24 cellular contexts compared by ENCODE assay signal in the genomic region with DNA sequence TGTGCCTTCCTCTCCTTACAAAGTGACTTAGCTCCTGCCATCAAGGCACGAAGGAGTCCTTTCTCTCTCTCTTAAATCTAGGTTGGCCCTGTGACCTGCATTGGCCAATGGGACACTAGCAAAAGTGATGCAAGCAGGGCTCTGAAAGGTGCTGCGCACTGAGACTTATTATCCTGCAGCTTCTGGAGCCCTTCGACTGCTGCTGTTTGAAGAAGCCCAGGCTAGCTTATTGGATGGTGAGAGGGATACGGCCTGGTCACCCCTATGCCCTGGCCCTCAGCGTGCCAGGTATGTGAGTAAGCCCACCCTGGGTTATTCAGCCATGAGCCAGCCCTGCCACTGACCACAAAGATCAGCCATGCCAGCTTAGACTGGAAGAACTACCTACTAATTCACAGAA.
"Had no signal": no experiment of that assay in that cellular context is flagged by ENCODE, and none has a peak within 500 bp of the region (broad histone marks: within the 10 kb centered on the region; RNA-seq: fewer than 3 reads in every experiment).

No MANE protein-coding gene starts in this region.

- H3K4me1 ChIP-seq: colonic mucosa, esophagus squamous epithelium, foreskin keratinocyte, gastrocnemius medialis, gastroesophageal sphincter, heart left ventricle, heart right ventricle had no signal

- H3K27me3 ChIP-seq: colonic mucosa, dorsolateral prefrontal cortex, esophagus squamous epithelium, gastrocnemius medialis had no signal

- H3K4me3 Mint-ChIP-seq: dendritic cell treated with granulocyte-macrophage colony-stimulating factor and Interleukin-4, amounts not matched to agents 40 ng/mL and 50 ng/mL, for 4 days; effector memory CD8-positive, alpha-beta T cell; endodermal cell had no signal

- H3K27me3 Mint-ChIP-seq: dendritic cell treated with granulocyte-macrophage colony-stimulating factor and Interleukin-4, amounts not matched to agents 40 ng/mL and 50 ng/mL, for 4 days had no signal

- H3K9me3 ChIP-seq: colonic mucosa, esophagus squamous epithelium, gastrocnemius medialis, gastroesophageal sphincter, heart left ventricle, heart right ventricle had no signal

- H3K4me3 ChIP-seq: colonic mucosa, coronary artery, dorsolateral prefrontal cortex, esophagus squamous epithelium, gastrocnemius medialis, gastroesophageal sphincter, heart left ventricle, heart right ventricle had no signal

- H3K27ac ChIP-seq: colonic mucosa, coronary artery, dorsolateral prefrontal cortex, epithelial cell of prostate, esophagus squamous epithelium, foreskin keratinocyte, gastrocnemius medialis, gastroesophageal sphincter, heart left ventricle, heart right ventricle had no signal

- ATAC-seq: effector memory CD8-positive, alpha-beta T cell; esophagus mucosa; foreskin keratinocyte; gastrocnemius medialis; gastroesophageal sphincter; heart left ventricle; heart right ventricle had no signal

- H3K27ac Mint-ChIP-seq: dendritic cell treated with granulocyte-macrophage colony-stimulating factor and Interleukin-4, amounts not matched to agents 40 ng/mL and 50 ng/mL, for 4 days; effector memory CD8-positive, alpha-beta T cell; endodermal cell had no signal

- DNase-seq: colonic mucosa; cortex of kidney; dermis blood vessel endothelial cell; dorsolateral prefrontal cortex; effector CD4-positive, alpha-beta T cell; effector CD8-positive, alpha-beta T cell; effector memory CD4-positive, alpha-beta T cell; effector memory CD8-positive, alpha-beta T cell; endodermal cell; erythroblast; esophagus squamous epithelium; foreskin fibroblast; foreskin keratinocyte; foreskin melanocyte; gastrocnemius medialis; glutamatergic neuron; head of caudate nucleus; heart left ventricle; heart right ventricle had no signal

- H3K36me3 ChIP-seq: colonic mucosa, esophagus squamous epithelium, gastrocnemius medialis, gastroesophageal sphincter, heart left ventricle, heart right ventricle had no signal
